ENCODE assay signal across 8 cellular contexts in genomic region chr4:8428288-8429097, GRCh38. TPM values are rescaled to one million over a fixed set of nuclear protein-coding genes. Genes with fewer than 3 reads are reported as not detected.
A peak's percentile ranks its signal among the peaks of the same experiment; 100 is the strongest.
DNase-seq lines count a peak whose midpoint lies in the region; ATAC-seq and TF ChIP-seq lines count a peak whose summit lies in the region.

No MANE protein-coding gene starts in this region.

- H3K27me3 Mint-ChIP-seq in CD14-positive monocyte (ENCODE audit: low read depth in 3 of 3): no peaks in the 10 kb centered on the region

- H3K9me3 Mint-ChIP-seq in CD14-positive monocyte: peaks cover 0 to 1% (median 0%) of the 10 kb centered on the region in 7 donors

- H3K36me3 ChIP-seq in liver (ENCODE audit: control insufficient read depth in 4 of 4, insufficient read depth in 3 of 4, low read depth in 1 of 4, low read length in 3 of 4): no peaks in the 10 kb centered on the region

- DNase-seq in CD14-positive monocyte (ENCODE audit: low spot score) (peak; percentile 82), NCI-H526 treated with DMSO at 0.1 percent for 48 hours (lab: John Stamatoyannopoulos, UW) (peak; percentile 57), dedifferentiated amniotic fluid mesenchymal stem cell (ENCODE audit: extremely low spot score) (peak; percentile 77)
- peak; percentile 92 for DNase-seq in activated CD4-positive, alpha-beta T cell treated with anti-CD3 and anti-CD28 coated beads, Interleukin-2, amount 50 U/mL, for 1 hour
- DNase-seq in stimulated activated CD4-positive, alpha-beta T cell treated with anti-CD3 and anti-CD28 coated beads, Interleukin-4, amount 100 ng/mL, for 24 hours: peak; percentile 92

- peak overlapping the region; percentile 82 to 95 (median 95) for H3K4me3 ChIP-seq in liver (ENCODE audit: low read depth in 1 of 3, low read length in 3 of 3)

- WGBS in liver: 3% methylated on average over 56 of the region's 56 CpGs

- peaks cover 4 to 6% of the 10 kb centered on the region in 2 donors for H3K36me3 Mint-ChIP-seq in CD14-positive monocyte

- peak overlapping the region in 1 of 2 donors; percentile 64 for H3K9ac ChIP-seq in liver (ENCODE audit: low read depth in 1 of 2, low read length in 2 of 2)

- peak; percentile 38 for TF ChIP-seq CTCF in CD14-positive monocyte (IDR thresholded peaks at IDR 0.05)
- peak; percentile 11 for TF ChIP-seq CTCF in liver (IDR thresholded peaks at IDR 0.05; ENCODE audit: low read depth, low read length, missing input control)

- no peaks in the 10 kb centered on the region for H3K27me3 ChIP-seq in liver (ENCODE audit: control insufficient read depth in 4 of 4, insufficient read depth in 4 of 4, low read length in 3 of 4)

- H3K9me3 ChIP-seq in liver (ENCODE audit: control insufficient read depth in 4 of 4, low read length in 3 of 4): no peaks in the 10 kb centered on the region

- peaks cover 22% of the 10 kb centered on the region for H3K4me1 Mint-ChIP-seq in CD14-positive monocyte

- ATAC-seq in GM19351 (IDR thresholded peaks at IDR 0.05; ENCODE audit: unreplicated experiment): peak; percentile 89
- peak; percentile 82 for ATAC-seq in HG03469 (IDR thresholded peaks at IDR 0.05; ENCODE audit: unreplicated experiment)

- peak overlapping the region; percentile 95 to 98 for H3K4me3 Mint-ChIP-seq in CD14-positive monocyte

- H3K4me1 ChIP-seq in liver (ENCODE audit: control insufficient read depth in 4 of 4, insufficient read depth in 4 of 4, low read length in 3 of 4): peaks cover 8 to 40% (median 31%) of the 10 kb centered on the region in 4 donors

- TF ChIP-seq RAD21 in liver (IDR thresholded peaks at IDR 0.05): peak in 1 of 2 donors; percentile 6

- intact Hi-C loops in CD14-positive monocyte (cut with micrococcal nuclease): loop anchor here in 1 of 2 donors (1.0 to 10.0 kb wide), 2 partner anchors 13 to 274 kb away; partner anchors contain the start of gene ABLIM2

- H3K27ac ChIP-seq in liver (ENCODE audit: low read depth in 1 of 2, low read length in 2 of 2): peak overlapping the region; percentile 93 to 96

- peak overlapping the region; percentile 90 to 98 (median 95) for H3K27ac Mint-ChIP-seq in CD14-positive monocyte

TF ChIP-seq in liver, 16 proteins besides CTCF, POLR2A, EP300 and RAD21:
- TF ChIP-seq HNF4A (conservative IDR thresholded peaks at IDR 0.05): no peak
- TF ChIP-seq, protein P1, sequence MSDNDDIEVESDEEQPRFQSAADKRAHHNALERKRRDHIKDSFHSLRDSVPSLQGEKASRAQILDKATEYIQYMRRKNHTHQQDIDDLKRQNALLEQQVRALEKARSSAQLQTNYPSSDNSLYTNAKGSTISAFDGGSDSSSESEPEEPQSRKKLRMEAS (IDR thresholded peaks at IDR 0.05): no peak
- TF ChIP-seq EGR1 (IDR thresholded peaks at IDR 0.05; ENCODE audit: low read depth in 2 of 2): no peak
- TF ChIP-seq FOXA1 (IDR thresholded peaks at IDR 0.05): peak; percentile 72
- no peak for TF ChIP-seq HNF4G (IDR thresholded peaks at IDR 0.05)
- TF ChIP-seq TAF1 (conservative IDR thresholded peaks at IDR 0.05): no peak
- no peak for TF ChIP-seq RXRA (IDR thresholded peaks at IDR 0.05)
- TF ChIP-seq NR2F2 (IDR thresholded peaks at IDR 0.05): no peak
- TF ChIP-seq ZBTB33 (IDR thresholded peaks at IDR 0.05): no peak
- TF ChIP-seq SP1 (IDR thresholded peaks at IDR 0.05): peak; percentile 81
- TF ChIP-seq ATF3 (IDR thresholded peaks at IDR 0.05): no peak
- no peak for TF ChIP-seq FOXA2 (IDR thresholded peaks at IDR 0.05)
- TF ChIP-seq JUND (IDR thresholded peaks at IDR 0.05): no peak
- TF ChIP-seq YY1 (IDR thresholded peaks at IDR 0.05): peak; percentile 44
- TF ChIP-seq, protein P2, sequence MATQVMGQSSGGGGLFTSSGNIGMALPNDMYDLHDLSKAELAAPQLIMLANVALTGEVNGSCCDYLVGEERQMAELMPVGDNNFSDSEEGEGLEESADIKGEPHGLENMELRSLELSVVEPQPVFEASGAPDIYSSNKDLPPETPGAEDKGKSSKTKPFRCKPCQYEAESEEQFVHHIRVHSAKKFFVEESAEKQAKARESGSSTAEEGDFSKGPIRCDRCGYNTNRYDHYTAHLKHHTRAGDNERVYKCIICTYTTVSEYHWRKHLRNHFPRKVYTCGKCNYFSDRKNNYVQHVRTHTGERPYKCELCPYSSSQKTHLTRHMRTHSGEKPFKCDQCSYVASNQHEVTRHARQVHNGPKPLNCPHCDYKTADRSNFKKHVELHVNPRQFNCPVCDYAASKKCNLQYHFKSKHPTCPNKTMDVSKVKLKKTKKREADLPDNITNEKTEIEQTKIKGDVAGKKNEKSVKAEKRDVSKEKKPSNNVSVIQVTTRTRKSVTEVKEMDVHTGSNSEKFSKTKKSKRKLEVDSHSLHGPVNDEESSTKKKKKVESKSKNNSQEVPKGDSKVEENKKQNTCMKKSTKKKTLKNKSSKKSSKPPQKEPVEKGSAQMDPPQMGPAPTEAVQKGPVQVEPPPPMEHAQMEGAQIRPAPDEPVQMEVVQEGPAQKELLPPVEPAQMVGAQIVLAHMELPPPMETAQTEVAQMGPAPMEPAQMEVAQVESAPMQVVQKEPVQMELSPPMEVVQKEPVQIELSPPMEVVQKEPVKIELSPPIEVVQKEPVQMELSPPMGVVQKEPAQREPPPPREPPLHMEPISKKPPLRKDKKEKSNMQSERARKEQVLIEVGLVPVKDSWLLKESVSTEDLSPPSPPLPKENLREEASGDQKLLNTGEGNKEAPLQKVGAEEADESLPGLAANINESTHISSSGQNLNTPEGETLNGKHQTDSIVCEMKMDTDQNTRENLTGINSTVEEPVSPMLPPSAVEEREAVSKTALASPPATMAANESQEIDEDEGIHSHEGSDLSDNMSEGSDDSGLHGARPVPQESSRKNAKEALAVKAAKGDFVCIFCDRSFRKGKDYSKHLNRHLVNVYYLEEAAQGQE (IDR thresholded peaks at IDR 0.05): peak; percentile 25
- TF ChIP-seq GABPA (IDR thresholded peaks at IDR 0.05 in 1 of 2, conservative IDR thresholded peaks at IDR 0.05 in 1 of 2): peak in 1 of 2 donors; percentile 65

RNA-seq across cellular contexts. Expression of gene ACOX3, which starts 12.0 kb away (rescaled TPM):
- polyA plus RNA-seq in CD14-positive monocyte (10 to 100 TPM; 13.3 to 16.8 TPM), liver (10 to 100 TPM; 11.4 to 13.0 TPM)
- 10 to 100 TPM; 14.1 to 24.6 TPM for total RNA-seq in liver

RNA-seq across cellular contexts. Expression of gene TRMT44, which starts 12.1 kb away (rescaled TPM):
- 1 to 10 TPM; 4.9 to 6.6 TPM for polyA plus RNA-seq in CD14-positive monocyte
- 10 to 100 TPM in 1 of 2 donors, 1 to 10 TPM in 1; 7.1 to 16.0 TPM for total RNA-seq in liver
- 1 to 10 TPM; 3.0 to 4.2 TPM for polyA plus RNA-seq in liver

Comparison
In these comparisons a context has a peak if more than half of its experiments do, and no peak if none do; other contexts are left out.
1. Peak in every context shown above with its lines: DNase-seq, ATAC-seq, H3K4me3 ChIP-seq and H3K27ac ChIP-seq.